ENCODE assay signal across 18 cellular contexts in the genomic region with DNA sequence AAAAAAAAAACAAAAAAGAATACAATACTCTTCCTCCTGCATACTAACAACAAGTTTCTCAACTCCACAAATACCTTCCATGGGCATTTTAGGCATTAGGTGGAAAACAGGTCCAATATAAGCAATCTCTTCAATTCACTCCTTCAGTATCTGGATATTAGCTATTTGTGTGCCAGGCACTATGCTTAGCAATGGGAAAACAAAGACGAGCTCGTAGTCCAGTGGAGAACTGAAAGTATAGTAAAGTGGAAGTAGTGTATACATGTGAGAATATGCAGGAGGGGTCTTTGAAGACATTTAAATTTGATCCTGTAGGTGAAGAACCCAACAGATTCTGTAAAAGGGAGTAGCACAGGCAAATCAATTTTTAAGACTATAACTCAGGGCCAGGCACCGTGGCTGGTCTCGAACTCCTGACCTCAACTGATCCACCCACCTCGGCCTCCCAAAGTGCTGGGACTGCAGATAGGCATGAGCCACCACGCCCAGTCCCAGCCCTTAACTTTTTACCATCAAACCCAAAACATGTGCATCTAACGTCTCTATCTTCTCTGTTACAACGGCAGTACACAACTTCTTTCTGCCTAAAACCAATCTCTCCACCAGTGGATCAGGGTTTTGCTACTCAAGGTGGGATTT. TPM values are rescaled to one million over a fixed set of nuclear protein-coding genes. Genes with fewer than 3 reads are reported as not detected.
DNase-seq lines count a peak whose midpoint lies in the region; ATAC-seq and TF ChIP-seq lines count a peak whose summit lies in the region.
"Had no signal": no experiment of that assay in that cellular context is flagged by ENCODE, and none has a peak within 500 bp of the region (broad histone marks: within the 10 kb centered on the region; RNA-seq: fewer than 3 reads in every experiment).

No MANE protein-coding gene starts in this region.

- H3K4me1 Mint-ChIP-seq in natural killer cell (peaks cover 40 to 42% of the 10 kb centered on the region in 2 donors), T-helper 17 cell (peaks cover 39% of the 10 kb centered on the region)
- peaks cover 29 to 33% of the 10 kb centered on the region in 2 donors for H3K4me1 Mint-ChIP-seq in natural killer cell treated with Interleukin-12 subunit alpha and Interleukin-12 subunit beta and Interleukin-15 and Interleukin-18, amount 100 ng/mL, for 72 hours (ENCODE audit: low read depth in 2 of 2)

- no peaks in the 10 kb centered on the region for H3K9me3 ChIP-seq in T-helper 17 cell (ENCODE audit: control insufficient read depth, low read length, poor library complexity, severe bottlenecking)
- H3K9me3 ChIP-seq: breast epithelium, mucosa of descending colon, neutrophil, SJCRH30, testis had no signal

- TF ChIP-seq CTCF in natural killer cell (IDR thresholded peaks at IDR 0.05), result no peak

- no peaks in the 10 kb centered on the region for H3K36me3 Mint-ChIP-seq in natural killer cell
- peaks cover 10% of the 10 kb centered on the region for H3K36me3 Mint-ChIP-seq in natural killer cell treated with Interleukin-12 subunit alpha and Interleukin-12 subunit beta and Interleukin-15 and Interleukin-18, amount 100 ng/mL, for 72 hours
- H3K36me3 Mint-ChIP-seq in T-helper 17 cell (ENCODE audit: low read depth), result peaks cover 10% of the 10 kb centered on the region

- intact Hi-C loops in natural killer cell (cut with micrococcal nuclease), result no loop called here

- DNase-seq in natural killer cell (no peak), T-helper 17 cell (no peak), erythroblast (lab: John Stamatoyannopoulos, UW) (peak; percentile 59 to 78), SKM-1 treated with dmso at 0.1 percent for 144 hours (lab: John Stamatoyannopoulos, UW; ENCODE audit: unreplicated experiment) (no peak), HT-29 (ENCODE audit: low spot score) (no peak)
- no peak for DNase-seq in natural killer cell treated with Interleukin-12 subunit alpha and Interleukin-12 subunit beta and Interleukin-15 and Interleukin-18, amount 100 ng/mL, for 72 hours (ENCODE audit: low spot score)
- DNase-seq in stimulated activated CD4-positive, alpha-beta T cell treated with anti-CD3 and anti-CD28 coated beads, Interleukin-2, amount 100 ng/mL, for 48 hours, result no peak
- DNase-seq: activated CD4-positive, CD25-positive, alpha-beta regulatory T cell treated with anti-CD3 and anti-CD28 coated beads, Interleukin-2, amount 50 U/mL, for 72 hours; CD8-positive, alpha-beta T cell; DMS53; mucosa of descending colon; NCI-H2029 treated with DMSO at 0.1 percent for 48 hours; SJCRH30; testis had no signal

- H3K9me3 Mint-ChIP-seq in natural killer cell, result no peaks in the 10 kb centered on the region
- no peaks in the 10 kb centered on the region for H3K9me3 Mint-ChIP-seq in natural killer cell treated with Interleukin-12 subunit alpha and Interleukin-12 subunit beta and Interleukin-15 and Interleukin-18, amount 100 ng/mL, for 72 hours
- H3K9me3 Mint-ChIP-seq: activated T-helper 1 cell treated with anti-CD3 and anti-CD28 coated beads, Interleukin-12 subunit alpha, Interleukin-12 subunit beta, Interleukin-2, Interleukin-4 antibody, amounts not matched to agents 30 ng/mL and 10 ng/mL and 1 ng/mL, durations not matched to agents 14 hours and 24 hours and 36 hours; CD8-positive, alpha-beta T cell had no signal

- no peaks in the 10 kb centered on the region for H3K27me3 Mint-ChIP-seq in natural killer cell (ENCODE audit: low read depth in 2 of 2)
- no peaks in the 10 kb centered on the region for H3K27me3 Mint-ChIP-seq in natural killer cell treated with Interleukin-12 subunit alpha and Interleukin-12 subunit beta and Interleukin-15 and Interleukin-18, amount 100 ng/mL, for 72 hours
- no peaks in the 10 kb centered on the region for H3K27me3 Mint-ChIP-seq in T-helper 17 cell

- peak overlapping the region; percentile 34 to 35 for H3K27ac Mint-ChIP-seq in natural killer cell
- H3K27ac Mint-ChIP-seq in natural killer cell treated with Interleukin-12 subunit alpha and Interleukin-12 subunit beta and Interleukin-15 and Interleukin-18, amount 100 ng/mL, for 72 hours, result no peak overlapping the region
- peak overlapping the region; percentile 39 for H3K27ac Mint-ChIP-seq in T-helper 17 cell
- H3K27ac Mint-ChIP-seq: CD8-positive, alpha-beta T cell had no signal

- TF ChIP-seq POLR2A in erythroblast (IDR thresholded peaks at IDR 0.05; ENCODE audit: low read length), result no peak

- ATAC-seq in natural killer cell (no peak), T-helper 17 cell (no peak), HG02884 (IDR thresholded peaks at IDR 0.05; ENCODE audit: unreplicated experiment) (no peak)
- ATAC-seq in natural killer cell treated with Interleukin-12 subunit alpha and Interleukin-12 subunit beta and Interleukin-15 and Interleukin-18, amount 100 ng/mL, for 72 hours, result no peak
- ATAC-seq: CD8-positive, alpha-beta T cell; mucosa of descending colon had no signal

- H3K4me3 Mint-ChIP-seq in natural killer cell (no peak overlapping the region), T-helper 17 cell (no peak overlapping the region)
- no peak overlapping the region for H3K4me3 Mint-ChIP-seq in natural killer cell treated with Interleukin-12 subunit alpha and Interleukin-12 subunit beta and Interleukin-15 and Interleukin-18, amount 100 ng/mL, for 72 hours
- H3K4me3 Mint-ChIP-seq: activated T-helper 1 cell treated with anti-CD3 and anti-CD28 coated beads, Interleukin-12 subunit alpha, Interleukin-12 subunit beta, Interleukin-2, Interleukin-4 antibody, amounts not matched to agents 30 ng/mL and 10 ng/mL and 1 ng/mL, durations not matched to agents 14 hours and 24 hours and 36 hours; CD8-positive, alpha-beta T cell had no signal

RNA-seq across cellular contexts. Expression of a gene that starts 10.6 kb away (rescaled TPM):
- total RNA-seq in natural killer cell (100 to 1,000 TPM; 162 to 202 (median 179) TPM), T-helper 17 cell (100 to 1,000 TPM; 170 to 181 TPM)
- 100 to 1,000 TPM in 1 of 2 donors, 10 to 100 TPM in 1; 99.1 to 135 TPM for total RNA-seq in natural killer cell treated with Interleukin-12 subunit alpha and Interleukin-12 subunit beta and Interleukin-15 and Interleukin-18, amount 100 ng/mL, for 72 hours
- total RNA-seq in HT-29 (2014; rRNA removed; shearing (Covaris generic)), result 73.1 and 75.3 TPM in 2 replicates

Comparison
In these comparisons a context has a peak if more than half of its experiments do, and no peak if none do; other contexts are left out.
1. H3K27ac Mint-ChIP-seq: peak in natural killer cell (2 of 2) and T-helper 17 cell (single experiment); none in natural killer cell treated with Interleukin-12 subunit alpha and Interleukin-12 subunit beta and Interleukin-15 and Interleukin-18, amount 100 ng/mL, for 72 hours (0 of 2).
2. DNase-seq: peak in erythroblast (2 of 2); none in natural killer cell (single experiment), natural killer cell treated with Interleukin-12 subunit alpha and Interleukin-12 subunit beta and Interleukin-15 and Interleukin-18, amount 100 ng/mL, for 72 hours (single experiment), T-helper 17 cell (0 of 3), SKM-1 treated with dmso at 0.1 percent for 144 hours (single experiment), stimulated activated CD4-positive, alpha-beta T cell treated with anti-CD3 and anti-CD28 coated beads, Interleukin-2, amount 100 ng/mL, for 48 hours (0 of 2) and HT-29 (single experiment).